In genomic region chr2:16321872-16322271, GRCh38 we compare ENCODE assay signal across 16 cellular contexts.
DNase-seq lines count a peak whose midpoint lies in the region; TF ChIP-seq lines count a peak whose summit lies in the region.
"Had no signal": no experiment of that assay in that cellular context is flagged by ENCODE, and none has a peak within 500 bp of the region (broad histone marks: within the 10 kb centered on the region; RNA-seq: fewer than 3 reads in every experiment).

No MANE protein-coding gene starts in this region.

- H3K4me2 ChIP-seq in Loucy (ENCODE audit: low read depth, low read length, poor library complexity, severe bottlenecking): no peak overlapping the region

- peak; percentile 41 for TF ChIP-seq CTCF in Loucy (conservative IDR thresholded peaks at IDR 0.05; ENCODE audit: low read length)

- H3K4me3 ChIP-seq in Loucy (ENCODE audit: low read length, poor library complexity, severe bottlenecking): no peak overlapping the region
- H3K4me3 ChIP-seq: lung, sigmoid colon, vagina had no signal

- no peaks in the 10 kb centered on the region for H4K20me1 ChIP-seq in Loucy (ENCODE audit: insufficient read depth, low read length, poor library complexity, severe bottlenecking)

- H3K4me1 ChIP-seq in Loucy (ENCODE audit: insufficient read depth, low read length, poor library complexity, severe bottlenecking): peaks cover 57% of the 10 kb centered on the region
- H3K4me1 ChIP-seq: sigmoid colon had no signal

- peak; percentile 42 for DNase-seq in NCI-H748 (lab: John Stamatoyannopoulos, UW; ENCODE audit: unreplicated experiment)
- DNase-seq in NCI-H748 treated with DMSO at 0.1 percent for 48 hours (lab: John Stamatoyannopoulos, UW): no peak
- peak; percentile 68 for DNase-seq in globus pallidus (ENCODE audit: low spot score)
- DNase-seq in substantia nigra (lab: John Stamatoyannopoulos, UW): peak in 29 of 49 donors; percentile 7 to 76 (median 29)
- no peak for DNase-seq in NCI-H2171 treated with DMSO at 0.1 percent for 48 hours (lab: John Stamatoyannopoulos, UW)
- DNase-seq in Kasumi-1 (lab: John Stamatoyannopoulos, UW): no peak
- DNase-seq in NCI-H774 (lab: John Stamatoyannopoulos, UW): no peak
- DNase-seq: activated B cell treated with CpG ODN at 0.5 μM for 24 hours; activated CD8-positive, alpha-beta memory T cell treated with anti-CD3 and anti-CD28 coated beads, Interleukin-2, amount 10 ng/mL, durations not matched to agents 7 days and 5 days; activated gamma-delta T cell treated with Interleukin-2 at 50 U/mL for 16 hours; COR-L47; sigmoid colon had no signal

- H3K9me2 ChIP-seq in Loucy (replicated peaks; ENCODE audit: low read depth, low read length): no peaks in the 10 kb centered on the region

- H3K36me3 ChIP-seq in Loucy (ENCODE audit: insufficient read depth, low read length): no peaks in the 10 kb centered on the region
- H3K36me3 ChIP-seq: neutrophil, sigmoid colon, vagina had no signal

- no peaks in the 10 kb centered on the region for H3K79me2 ChIP-seq in Loucy (ENCODE audit: insufficient read depth, low read length)

- no peak overlapping the region for H3K27ac ChIP-seq in substantia nigra (ENCODE audit: low read depth, low read length, poor library complexity, severe bottlenecking)
- H3K27ac ChIP-seq: neutrophil, sigmoid colon, vagina had no signal

- H3K9me3 ChIP-seq in Loucy (ENCODE audit: insufficient read depth, low read depth, low read length): no peaks in the 10 kb centered on the region
- H3K9me3 ChIP-seq: neutrophil, sigmoid colon, vagina had no signal

- H2AFZ ChIP-seq in Loucy (ENCODE audit: low read length): no peak overlapping the region

- peaks cover 10% of the 10 kb centered on the region for H3F3A ChIP-seq in Loucy (ENCODE audit: low read depth)

- H3K9ac ChIP-seq in Loucy (ENCODE audit: low read depth, low read length, poor library complexity, severe bottlenecking): peak overlapping the region; percentile 7

- no peaks in the 10 kb centered on the region for H3K27me3 ChIP-seq in Loucy (ENCODE audit: insufficient read depth, low read length, poor library complexity, severe bottlenecking)
- H3K27me3 ChIP-seq: neutrophil, sigmoid colon, vagina had no signal

Comparison
In these comparisons a context has a peak if more than half of its experiments do, and no peak if none do; other contexts are left out.
1. DNase-seq: peak in NCI-H748 (single experiment), globus pallidus (single experiment) and substantia nigra (29 of 49); none in NCI-H748 treated with DMSO at 0.1 percent for 48 hours (single experiment), NCI-H2171 treated with DMSO at 0.1 percent for 48 hours (single experiment), Kasumi-1 (0 of 2) and NCI-H774 (single experiment).